Comparison of ENCODE assay signal across 14 cellular contexts in genomic region chr4:79623125-79623905, GRCh38.
DNase-seq lines count a peak whose midpoint lies in the region; ATAC-seq lines count a peak whose summit lies in the region.
"Had no signal": no experiment of that assay in that cellular context is flagged by ENCODE, and none has a peak within 500 bp of the region (broad histone marks: within the 10 kb centered on the region; RNA-seq: fewer than 3 reads in every experiment).

No MANE protein-coding gene starts in this region.

- intact Hi-C loops in aorta (cut with DNase I): no loop called here

- H3K27ac ChIP-seq in aorta (ENCODE audit: low read depth in 1 of 2, low read length in 2 of 2): peak overlapping the region; percentile 57 to 73

- H3K9me3 ChIP-seq in neuron (ENCODE audit: low read length): no peaks in the 10 kb centered on the region
- no peaks in the 10 kb centered on the region for H3K9me3 ChIP-seq in aorta (ENCODE audit: control insufficient read depth, low read length)
- H3K9me3 ChIP-seq: HAP-1 had no signal

- H3K4me3 ChIP-seq in neuron (ENCODE audit: low read length): no peak overlapping the region
- peak overlapping the region; percentile 39 to 41 for H3K4me3 ChIP-seq in aorta (ENCODE audit: low read length in 2 of 2)
- H3K4me3 ChIP-seq: HAP-1 had no signal

- H3K27me3 ChIP-seq in neuron (ENCODE audit: insufficient read depth, low read length): no peaks in the 10 kb centered on the region
- no peaks in the 10 kb centered on the region for H3K27me3 ChIP-seq in aorta (ENCODE audit: control insufficient read depth in 1 of 2, insufficient read depth in 2 of 2, low read length in 1 of 2)

- no peaks in the 10 kb centered on the region for H3K36me3 ChIP-seq in neuron (ENCODE audit: insufficient read depth, low read length)
- no peaks in the 10 kb centered on the region for H3K36me3 ChIP-seq in aorta (ENCODE audit: control insufficient read depth in 1 of 2, insufficient read depth in 2 of 2, low read length in 1 of 2)
- H3K36me3 ChIP-seq: HAP-1 had no signal

- WGBS in aorta, 2 donors: 13 to 15% methylated on average over 12 of the region's 12 CpGs

- peak; percentile 1 for DNase-seq in NCI-H82 (lab: John Stamatoyannopoulos, UW)
- no peak for DNase-seq in NCI-H82 treated with DMSO at 0.1 percent for 48 hours (lab: John Stamatoyannopoulos, UW; ENCODE audit: unreplicated experiment)
- DNase-seq in cerebellar cortex (ENCODE audit: low spot score): peak; percentile 82
- no peak for DNase-seq in aorta
- DNase-seq: 8988T; activated CD8-positive, alpha-beta T cell treated with anti-CD3 and anti-CD28 coated beads, Interleukin-2, amount 10 ng/mL, durations not matched to agents 7 days and 5 days; Calu3; NCI-H2029 had no signal

- ATAC-seq in aorta (ENCODE audit: low FRiP score) (peak; percentile 66), HG03097 (IDR thresholded peaks at IDR 0.05; ENCODE audit: low FRiP score, unreplicated experiment) (no peak), GM18873 (IDR thresholded peaks at IDR 0.05; ENCODE audit: low FRiP score, unreplicated experiment) (no peak), HG02571 (IDR thresholded peaks at IDR 0.05; ENCODE audit: unreplicated experiment) (no peak)
- ATAC-seq: activated CD8-positive, alpha-beta T cell treated with anti-CD3 and anti-CD28 coated beads, Interleukin-2, amount 10 ng/mL, durations not matched to agents 7 days and 5 days; left lobe of liver had no signal

- H3K4me1 ChIP-seq in neuron (ENCODE audit: insufficient read depth, low read length): no peaks in the 10 kb centered on the region
- peaks cover 2 to 6% of the 10 kb centered on the region in 2 donors for H3K4me1 ChIP-seq in aorta (ENCODE audit: control insufficient read depth in 1 of 2, insufficient read depth in 2 of 2, low read length in 2 of 2)
- H3K4me1 ChIP-seq: HAP-1 had no signal

- H2AFZ ChIP-seq in neuron (ENCODE audit: low read depth, low read length): peak overlapping the region; percentile 47

Comparison
In these comparisons a context has a peak if more than half of its experiments do, and no peak if none do; other contexts are left out.
1. DNase-seq: peak in NCI-H82 (single experiment) and cerebellar cortex (single experiment); none in NCI-H82 treated with DMSO at 0.1 percent for 48 hours (single experiment) and aorta (0 of 2).